Comparison of ENCODE assay signal across 9 cellular contexts in the genomic region with DNA sequence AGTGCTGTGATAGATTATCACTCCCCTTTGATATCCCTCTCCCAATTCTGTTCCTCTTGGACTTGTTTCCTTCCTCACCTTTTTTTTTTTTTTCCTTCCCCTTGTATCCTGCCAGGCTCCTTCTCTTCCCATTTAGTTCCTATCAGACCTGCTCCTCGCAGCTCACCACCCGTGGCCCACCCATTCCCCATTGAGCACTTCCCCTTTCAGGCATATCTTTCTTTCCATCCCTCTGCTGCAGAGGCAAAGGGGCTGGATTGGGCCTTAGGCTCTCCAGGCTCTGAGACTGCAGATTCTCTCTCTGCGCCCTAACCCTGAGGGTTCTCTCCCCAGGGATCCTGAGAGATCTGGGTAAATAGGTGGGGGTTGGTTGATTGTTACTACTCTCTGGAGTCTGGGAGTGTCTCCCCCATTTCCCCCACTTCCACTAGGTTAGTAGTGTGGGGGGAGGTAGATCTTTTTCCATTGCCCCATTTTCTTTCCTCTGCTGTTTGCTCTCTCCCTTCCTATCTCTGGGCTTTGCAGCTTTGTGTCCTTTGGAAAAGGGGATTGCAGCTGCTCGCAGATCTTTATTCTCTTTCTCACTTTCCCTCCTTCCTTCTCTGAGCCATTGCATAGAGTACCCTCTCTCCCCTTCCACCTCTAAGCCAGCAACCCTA. TPM values are rescaled to one million over a fixed set of nuclear protein-coding genes. Genes with fewer than 3 reads are reported as not detected.
DNase-seq lines count a peak whose midpoint lies in the region; ATAC-seq, FAIRE-seq and TF ChIP-seq lines count a peak whose summit lies in the region.
"Had no signal": no experiment of that assay in that cellular context is flagged by ENCODE, and none has a peak within 500 bp of the region (broad histone marks: within the 10 kb centered on the region; RNA-seq: fewer than 3 reads in every experiment).

No MANE protein-coding gene starts in this region.

- intact Hi-C loops in K562 (cut with micrococcal nuclease) = loop anchor here (5.0 to 10.0 kb wide), 3 partner anchors 64 to 382 kb away; partner anchors contain the start of gene ZC3H4

- no peak for TF ChIP-seq CTCF in A549 (IDR thresholded peaks at IDR 0.05)
- TF ChIP-seq CTCF in HEK293 (tag by site-specific recombination; IDR thresholded peaks at IDR 0.05) = no peak
- no peak for TF ChIP-seq CTCF in K562 (IDR thresholded peaks at IDR 0.05 in 2 of 3, conservative IDR thresholded peaks at IDR 0.05 in 1 of 3; ENCODE audit: insufficient read depth in 2 of 3, low read depth in 1 of 3, low read length in 3 of 3)

- H3K27me3 ChIP-seq in K562 (ENCODE audit: control insufficient read depth in 2 of 2, insufficient read depth in 2 of 2, low read length in 2 of 2) = no peaks in the 10 kb centered on the region

- DNase-seq in A549 (ENCODE audit: low read depth in 1 of 2, low spot score in 1 of 2) (no peak), K562 (ENCODE audit: extremely low read depth in 1 of 4, low spot score in 3 of 4) (peak in 3 of 4 experiments; percentile 20 to 70 (median 54)), mesenteric fat pad (ENCODE audit: low spot score) (peak; percentile 20), DMS153 treated with DMSO at 0.1 percent for 48 hours (lab: John Stamatoyannopoulos, UW; ENCODE audit: unreplicated experiment) (no peak), NCI-H1105 treated with DMSO at 0.1 percent for 48 hours (lab: John Stamatoyannopoulos, UW) (no peak)
- DNase-seq: SW 1271 had no signal

- H3K27ac ChIP-seq in A549 (peak overlapping the region; percentile 99), HEK293 (ENCODE audit: extremely low read depth, low read depth, low read length) (peak overlapping the region; percentile 63), K562 (ENCODE audit: extremely low read depth, low read depth, low read length) (peak overlapping the region; percentile 99)

- peak overlapping the region; percentile 94 for H3K4me3 ChIP-seq in A549
- H3K4me3 ChIP-seq in HEK293 (ENCODE audit: low read depth, low read length) = peak overlapping the region; percentile 76
- H3K4me3 ChIP-seq in K562 = peak overlapping the region; percentile 73

- BruUV-seq in K562 (replicated peaks; lab: Mats Ljungman, UMichigan) = no TSS peak

- no peaks in the 10 kb centered on the region for H3K36me3 ChIP-seq in HEK293 (ENCODE audit: control insufficient read depth in 2 of 2, insufficient read depth in 1 of 2, low read length in 2 of 2)
- peaks cover 11% of the 10 kb centered on the region; the same call in 2 of the 3 replicates for H3K36me3 ChIP-seq in K562 (ENCODE audit: control insufficient read depth, insufficient read depth, low read length)

- no peak for TF ChIP-seq RAD21 in A549 (conservative IDR thresholded peaks at IDR 0.05 in 1 of 2, IDR thresholded peaks at IDR 0.05 in 1 of 2)
- TF ChIP-seq RAD21 in K562 (CRISPR knock-in tag; conservative IDR thresholded peaks at IDR 0.05 in 1 of 2, IDR thresholded peaks at IDR 0.05 in 1 of 2) = no peak

- FAIRE-seq in A549 (lab: Jason Lieb, UNC) (no peak), K562 (lab: Jason Lieb, UNC) (peak; percentile 79)

- H4K20me1 ChIP-seq in K562 (replicated peaks; ENCODE audit: control insufficient read depth, insufficient read depth, low read length) = peaks cover 34% of the 10 kb centered on the region

- H2AFZ ChIP-seq in K562 (ENCODE audit: low read depth, low read length) = no peak overlapping the region

- H3K4me1 ChIP-seq in A549 = peaks cover 68% of the 10 kb centered on the region
- H3K4me1 ChIP-seq in HEK293 (ENCODE audit: control insufficient read depth, insufficient read depth, low read length) = peaks cover 44% of the 10 kb centered on the region
- peaks cover 28 to 39% of the 10 kb centered on the region in 2 experiments; a peak in 4 of 5 replicates for H3K4me1 ChIP-seq in K562 (replicated peaks in 1 of 2; ENCODE audit: control insufficient read depth in 2 of 2, insufficient read depth in 2 of 2, low read length in 2 of 2)

- in situ Hi-C loops in K562 (cut with MboI) = no loop called here

- H3K4me2 ChIP-seq in A549 (peak overlapping the region; percentile 96), K562 (ENCODE audit: insufficient read depth, low read length) (peak overlapping the region; percentile 82)

- no peak for TF ChIP-seq EP300 in A549 (IDR thresholded peaks at IDR 0.05)
- TF ChIP-seq EP300 in K562 (IDR thresholded peaks at IDR 0.05; ENCODE audit: low read length) = no peak

- no peak for ATAC-seq in A549
- peak; percentile 14 for ATAC-seq in K562
- ATAC-seq in HG03460 (IDR thresholded peaks at IDR 0.05; ENCODE audit: unreplicated experiment) = no peak
- no peak for ATAC-seq in GM19452 (IDR thresholded peaks at IDR 0.05; ENCODE audit: unreplicated experiment)

- H3K79me2 ChIP-seq in K562 (ENCODE audit: control insufficient read depth, insufficient read depth, low read length) = peaks cover 77% of the 10 kb centered on the region

- 69% methylated on average over 4 of the region's 4 CpGs for WGBS in A549 (ENCODE audit: missing lambda C conversion rate)
- 3% methylated on average over 4 of the region's 4 CpGs for WGBS in K562 (ENCODE audit: insufficient coverage, low coverage, missing lambda C conversion rate)

- POLR2A ChIA-PET in A549 (lab: Yijun Ruan, JAX) = interaction anchor here (0.6 to 1.2 kb wide), 3 partner anchors 21 to 171 kb away, joined by 3 to 7 read pairs (median 4); no protein-coding TSS in a partner anchor
- POLR2A ChIA-PET in HEK293 (lab: Yijun Ruan, JAX) = interaction anchor here (0.6 to 1.8 kb wide), 8 partner anchors 12 to 1778 kb away, joined by 3 to 7 read pairs (median 4); partner anchors contain the start of gene AP2S1
- POLR2A ChIA-PET in K562 (lab: Yijun Ruan, JAX) = interaction anchor here (1.3 to 2.9 kb wide), 5 partner anchors 18 to 94 kb away, joined by 3 to 11 read pairs (median 4); no protein-coding TSS in a partner anchor

- H3K9me1 ChIP-seq in K562 (ENCODE audit: control insufficient read depth, insufficient read depth, low read length) = no peaks in the 10 kb centered on the region

- H3K9me3 ChIP-seq in A549 = no peaks in the 10 kb centered on the region
- no peaks in the 10 kb centered on the region for H3K9me3 ChIP-seq in HEK293 (ENCODE audit: control insufficient read depth, insufficient read depth, low read depth, low read length)
- H3K9me3 ChIP-seq in K562 (replicated peaks; ENCODE audit: control insufficient read depth, insufficient read depth, low read depth, low read length) = no peaks in the 10 kb centered on the region

- CTCF ChIA-PET in A549 (lab: Yijun Ruan, JAX) (interaction anchor here (1.0 to 4.2 kb wide), 8 partner anchors 8 to 172 kb away, joined by 3 to 47 read pairs (median 10); no protein-coding TSS in a partner anchor), HEK293 (lab: Yijun Ruan, JAX) (interaction anchor here (0.6 to 1.6 kb wide), 11 partner anchors 10 to 378 kb away, joined by 3 to 6 read pairs (median 4); partner anchors contain the start of gene AP2S1), K562 (lab: Yijun Ruan, JAX; ENCODE audit: low intra/inter-chr PET ratio) (no interaction called here)

- no peak for TF ChIP-seq POLR2A in A549 (IDR thresholded peaks at IDR 0.05; ENCODE audit: low read length)
- no peak for TF ChIP-seq POLR2A in K562 (conservative IDR thresholded peaks at IDR 0.05)

- peak overlapping the region; percentile 63 to 64; a peak in 3 of 4 replicates for H3K9ac ChIP-seq in K562 (ENCODE audit: insufficient read depth in 1 of 2, low read depth in 2 of 2, low read length in 2 of 2)

RNA-seq across cellular contexts. Expression of gene ARHGAP35, which starts 2.3 kb away (rescaled TPM):
- polyA plus RNA-seq in A549 (2011; rRNA removed) = 48.5 and 51.9 TPM in 2 replicates
- polyA plus RNA-seq in A549 (2012; cell fraction: cytosol; rRNA removed) = 17.2 and 22.8 TPM in 2 replicates
- 31.2 and 34.0 TPM in 2 replicates for polyA plus RNA-seq in A549 (2012; cell fraction: nucleus; rRNA removed)
- 33.2 to 33.7 TPM (median 33.3 TPM) in 3 replicates for polyA plus RNA-seq in A549 (2017; fragmentation: RNase III; extraction: RNeasy Plus Mini Kit Qiagen cat#74134 plus additional on column Dnase treatment)
- polyA minus RNA-seq in A549 (2011; rRNA and poly(A)+ RNA removed) = 67.2 and 74.8 TPM in 2 replicates
- 56.5 and 65.8 TPM in 2 replicates for total RNA-seq in K562 (2011; cell fraction: chromatin; rRNA removed; ENCODE audit: low replicate concordance)
- 33.2 and 33.8 TPM in 2 replicates for total RNA-seq in K562 (2011; cell fraction: nucleolus; rRNA removed)
- 42.5 and 45.8 TPM in 2 replicates for total RNA-seq in K562 (2011; cell fraction: nucleoplasm; rRNA removed)
- total RNA-seq in K562 (2014; rRNA removed) = 10.2 and 13.8 TPM in 2 replicates
- 13.9 TPM in 2 replicates for total RNA-seq in K562 (2014; rRNA removed; fragmentation: Illumina TruSeq; extraction: Trizol)
- total RNA-seq in K562 (2015; rRNA removed; fragmentation: Illumina TruSeq; extraction: Trizol) = 16.0 and 16.2 TPM in 2 replicates
- 24.5 and 26.4 TPM in 2 replicates for total RNA-seq in K562 (2021)
- polyA plus RNA-seq in K562 (2011; rRNA removed) = 9.8 and 10.2 TPM in 2 replicates
- 7.1 and 11.1 TPM in 2 replicates for polyA plus RNA-seq in K562 (2011; cell fraction: cytosol; rRNA removed)
- 10.6 and 12.9 TPM in 2 replicates for polyA plus RNA-seq in K562 (2011; cell fraction: nucleus; rRNA removed)
- polyA plus RNA-seq in K562 (2012) = 16.8 and 21.4 TPM in 2 replicates
- 15.7 and 18.6 TPM in 2 replicates for polyA plus RNA-seq in K562 (2014; fragmentation: Illumina TruSeq; extraction: Trizol)
- polyA plus RNA-seq in K562 (2014; fragmentation: Nextera tagmentation; extraction: Ambion mirVana) = 1 to 10 TPM in 1 of 2 experiments, under 1 TPM in 1; 0.27 to 1.1 TPM
- 7.6 and 9.4 TPM in 2 replicates for polyA plus RNA-seq in K562 (2014; rRNA removed)
- 26.2 and 28.7 TPM in 2 replicates for polyA minus RNA-seq in K562 (2011; rRNA and poly(A)+ RNA removed)
- 16.0 and 16.7 TPM in 2 replicates for polyA minus RNA-seq in K562 (2011; cell fraction: cytosol; rRNA and poly(A)+ RNA removed)
- 16.4 and 22.9 TPM in 2 replicates for polyA minus RNA-seq in K562 (2011; cell fraction: nucleus; rRNA and poly(A)+ RNA removed)
- total RNA-seq in mesenteric fat pad = 53.3 TPM

RNA-seq across cellular contexts. Expression of gene AP2S1, which starts 12.5 kb away (rescaled TPM):
- polyA plus RNA-seq in A549 (2011; rRNA removed) = 117 and 150 TPM in 2 replicates
- 412 and 456 TPM in 2 replicates for polyA plus RNA-seq in A549 (2012; cell fraction: cytosol; rRNA removed)
- 284 and 292 TPM in 2 replicates for polyA plus RNA-seq in A549 (2012; cell fraction: nucleus; rRNA removed)
- polyA plus RNA-seq in A549 (2017; fragmentation: RNase III; extraction: RNeasy Plus Mini Kit Qiagen cat#74134 plus additional on column Dnase treatment) = 318 to 329 TPM (median 325 TPM) in 3 replicates
- 90.7 TPM in 2 replicates for polyA minus RNA-seq in A549 (2011; rRNA and poly(A)+ RNA removed)
- 19.6 and 27.0 TPM in 2 replicates for total RNA-seq in K562 (2011; cell fraction: chromatin; rRNA removed; ENCODE audit: low replicate concordance)
- total RNA-seq in K562 (2011; cell fraction: nucleolus; rRNA removed) = 40.3 and 42.5 TPM in 2 replicates
- 31.1 and 45.0 TPM in 2 replicates for total RNA-seq in K562 (2011; cell fraction: nucleoplasm; rRNA removed)
- total RNA-seq in K562 (2014; rRNA removed) = 294 and 338 TPM in 2 replicates
- 95.3 and 97.5 TPM in 2 replicates for total RNA-seq in K562 (2014; rRNA removed; fragmentation: Illumina TruSeq; extraction: Trizol)
- total RNA-seq in K562 (2015; rRNA removed; fragmentation: Illumina TruSeq; extraction: Trizol) = 131 and 143 TPM in 2 replicates
- total RNA-seq in K562 (2021) = 254 and 263 TPM in 2 replicates
- 136 and 171 TPM in 2 replicates for polyA plus RNA-seq in K562 (2011; rRNA removed)
- 201 and 310 TPM in 2 replicates for polyA plus RNA-seq in K562 (2011; cell fraction: cytosol; rRNA removed)
- 91.4 and 98.6 TPM in 2 replicates for polyA plus RNA-seq in K562 (2011; cell fraction: nucleus; rRNA removed)
- 190 and 267 TPM in 2 replicates for polyA plus RNA-seq in K562 (2012)
- polyA plus RNA-seq in K562 (2014; fragmentation: Illumina TruSeq; extraction: Trizol) = 118 and 172 TPM in 2 replicates
- polyA plus RNA-seq in K562 (2014; fragmentation: Nextera tagmentation; extraction: Ambion mirVana) = 10 to 100 TPM; 32.4 to 72.0 TPM
- polyA plus RNA-seq in K562 (2014; rRNA removed) = 196 and 212 TPM in 2 replicates
- 57.4 and 64.7 TPM in 2 replicates for polyA minus RNA-seq in K562 (2011; rRNA and poly(A)+ RNA removed)
- 73.8 and 86.9 TPM in 2 replicates for polyA minus RNA-seq in K562 (2011; cell fraction: cytosol; rRNA and poly(A)+ RNA removed)
- 14.7 and 22.1 TPM in 2 replicates for polyA minus RNA-seq in K562 (2011; cell fraction: nucleus; rRNA and poly(A)+ RNA removed)
- total RNA-seq in mesenteric fat pad = 228 TPM

Comparison
In these comparisons a context has a peak if more than half of its experiments do, and no peak if none do; other contexts are left out.
1. DNase-seq: peak in K562 (3 of 4) and mesenteric fat pad (single experiment); none in A549 (0 of 2), DMS153 treated with DMSO at 0.1 percent for 48 hours (single experiment) and NCI-H1105 treated with DMSO at 0.1 percent for 48 hours (single experiment).
2. Peak in every context shown above with its lines, with median percentiles within 50 percentile points of each other: H3K27ac ChIP-seq and H3K4me3 ChIP-seq.